Comparison of ENCODE assay signal across 9 cellular contexts in the genomic region with DNA sequence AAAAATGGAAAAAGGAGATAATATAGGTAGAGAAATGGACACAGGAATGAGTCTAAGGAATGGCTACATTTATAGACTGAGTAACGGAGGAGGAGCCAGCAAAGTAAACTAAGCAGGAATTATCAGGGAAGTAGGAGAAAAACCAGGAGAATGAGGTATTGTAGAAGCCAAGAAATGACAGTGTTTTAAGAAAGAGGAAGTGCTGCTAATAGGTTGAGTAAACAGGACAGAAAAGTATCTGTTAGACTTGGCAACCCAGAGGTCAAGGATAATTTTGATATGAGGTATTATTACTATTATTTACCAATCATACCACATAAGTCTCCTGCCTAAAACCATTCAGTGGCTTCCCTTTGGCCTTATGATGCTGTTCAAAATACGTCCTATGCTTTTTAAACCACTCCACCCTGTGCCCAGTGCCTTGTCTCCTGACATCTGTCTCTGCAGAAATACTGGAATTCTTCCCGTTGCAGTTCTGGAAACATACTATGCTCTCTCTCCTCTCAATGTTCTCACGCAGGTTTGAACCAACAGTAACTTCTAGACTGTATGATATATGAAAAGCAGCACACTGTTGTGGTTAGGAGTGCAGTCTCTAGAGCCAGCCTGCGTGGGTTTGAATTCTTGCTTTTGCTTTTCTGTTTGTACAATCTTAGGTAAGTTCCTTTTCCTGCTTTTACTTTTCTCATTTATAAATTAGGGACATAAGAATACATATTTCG. TPM values are rescaled to one million over a fixed set of nuclear protein-coding genes. Genes with fewer than 3 reads are reported as not detected.
A peak's percentile ranks its signal among the peaks of the same experiment; 100 is the strongest.
DNase-seq lines count a peak whose midpoint lies in the region; ATAC-seq and TF ChIP-seq lines count a peak whose summit lies in the region.
"Had no signal": no experiment of that assay in that cellular context is flagged by ENCODE, and none has a peak within 500 bp of the region (broad histone marks: within the 10 kb centered on the region; RNA-seq: fewer than 3 reads in every experiment).

No MANE protein-coding gene starts in this region.

- POLR2A ChIA-PET in Caco-2 (lab: Charles Lee) = no interaction called here

- peaks cover 11% of the 10 kb centered on the region for H3K4me1 Mint-ChIP-seq in Caco-2 (ENCODE audit: low read depth, unreplicated experiment)

- peak; percentile 76 for ATAC-seq in GM18861 (IDR thresholded peaks at IDR 0.05; ENCODE audit: unreplicated experiment)
- ATAC-seq in GM21786 (IDR thresholded peaks at IDR 0.05; ENCODE audit: unreplicated experiment) = peak; percentile 72
- peak; percentile 74 for ATAC-seq in HG03469 (IDR thresholded peaks at IDR 0.05; ENCODE audit: unreplicated experiment)

- H3K27me3 ChIP-seq in Caco-2 (replicated peaks; ENCODE audit: control insufficient read depth, insufficient read depth, low read length) = no peaks in the 10 kb centered on the region

- intact Hi-C loops in Caco-2 (cut with micrococcal nuclease; ENCODE audit: unreplicated experiment) = no loop called here

- H3K4me1 ChIP-seq in Caco-2 = no peaks in the 10 kb centered on the region

- no peaks in the 10 kb centered on the region for H3K27me3 Mint-ChIP-seq in Caco-2 (ENCODE audit: insufficient read depth, unreplicated experiment)

- no peaks in the 10 kb centered on the region for H3K36me3 Mint-ChIP-seq in Caco-2 (ENCODE audit: insufficient read depth, unreplicated experiment)

- H3K27ac Mint-ChIP-seq in Caco-2 (ENCODE audit: unreplicated experiment) = no peak overlapping the region

- BruUV-seq in Caco-2 (replicated peaks; lab: Mats Ljungman, UMichigan) = no TSS peak

- DNase-seq in fibroblast of gingiva (ENCODE audit: low read depth) = peak; percentile 37
- DNase-seq in Caco-2 = no peak
- DNase-seq in D341Med (ENCODE audit: low spot score) = no peak
- DNase-seq in NCI-H1417 (lab: John Stamatoyannopoulos, UW) = no peak
- no peak for DNase-seq in NCI-H2196 (lab: John Stamatoyannopoulos, UW; ENCODE audit: unreplicated experiment)
- DNase-seq: activated CD4-positive, alpha-beta T cell treated with anti-CD3 and anti-CD28 coated beads, Interleukin-2, amount 50 U/mL, for 1 hour had no signal

- CTCF ChIA-PET in Caco-2 (lab: Charles Lee) = no interaction called here

- H3K4me3 Mint-ChIP-seq in Caco-2 (ENCODE audit: unreplicated experiment) = no peak overlapping the region

- H3K9me3 Mint-ChIP-seq in Caco-2 (ENCODE audit: unreplicated experiment) = no peaks in the 10 kb centered on the region

- TF ChIP-seq CTCF in Caco-2 (IDR thresholded peaks at IDR 0.05; ENCODE audit: insufficient read depth in 1 of 2, low read depth in 1 of 2, low read length in 1 of 2, severe bottlenecking in 1 of 2, unreplicated experiment in 1 of 2) = no peak

- H3K4me3 ChIP-seq in Caco-2 (ENCODE audit: low read depth, low read length) = no peak overlapping the region

- H3K36me3 ChIP-seq in Caco-2 (ENCODE audit: control insufficient read depth, insufficient read depth, low read length) = no peaks in the 10 kb centered on the region

- H3K9me3 ChIP-seq in Caco-2 = no peaks in the 10 kb centered on the region

RNA-seq across cellular contexts. Expression of gene NEK7, which starts 24.6 kb away (rescaled TPM):
- 52.3 and 56.1 TPM in 2 replicates for total RNA-seq in Caco-2 (2022)
